Comparison of ENCODE assay signal across 13 cellular contexts in the genomic region with DNA sequence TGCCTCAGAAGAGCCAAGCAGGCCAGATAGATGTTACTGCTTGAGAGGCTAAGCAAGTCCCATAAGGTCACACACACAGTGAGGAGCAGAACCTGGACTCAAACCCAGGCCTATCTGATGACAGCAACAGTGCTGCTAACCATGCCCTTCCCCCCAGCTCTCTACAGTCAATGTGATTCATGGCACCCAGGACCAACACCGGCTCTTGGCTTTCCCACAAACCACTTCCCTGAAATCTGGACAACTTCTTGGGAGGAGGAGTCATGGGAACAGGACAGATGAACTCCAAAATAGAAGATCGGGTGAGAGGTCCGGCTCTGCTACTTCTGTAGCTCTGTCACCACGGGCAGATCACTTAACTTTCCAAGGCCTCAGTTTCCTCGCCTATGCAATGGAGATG. TPM values are rescaled to one million over a fixed set of nuclear protein-coding genes. Genes with fewer than 3 reads are reported as not detected.
DNase-seq lines count a peak whose midpoint lies in the region; ATAC-seq and TF ChIP-seq lines count a peak whose summit lies in the region.
"Had no signal": no experiment of that assay in that cellular context is flagged by ENCODE, and none has a peak within 500 bp of the region (broad histone marks: within the 10 kb centered on the region; RNA-seq: fewer than 3 reads in every experiment).

No MANE protein-coding gene starts in this region.

- TF ChIP-seq POLR2A in heart left ventricle (IDR thresholded peaks at IDR 0.05) (no peak), uterus (IDR thresholded peaks at IDR 0.05) (no peak)

- DNase-seq in Right ventricle myocardium inferior (ENCODE audit: missing footprints) (no peak), heart left ventricle (no peak), mesothelial cell of epicardium (ENCODE audit: low spot score in 2 of 2, unreplicated experiment in 2 of 2) (no peak), uterus (peak in 1 of 2 donors; percentile 31), SJCRH30 (no peak), NCI-H510A (lab: John Stamatoyannopoulos, UW) (no peak)
- DNase-seq in activated naive CD8-positive, alpha-beta T cell treated with anti-CD3 and anti-CD28 coated beads, Interleukin-2, amount 50 U/mL, for 24 hours: no peak
- DNase-seq: BE2C, NCI-H1105, NCI-H526 treated with DMSO at 0.1 percent for 48 hours had no signal

- no peaks in the 10 kb centered on the region for H3K36me3 Mint-ChIP-seq in activated naive CD8-positive, alpha-beta T cell treated with anti-CD3 and anti-CD28 coated beads, Interleukin-2, amount 50 U/mL, for 24 hours (ENCODE audit: low read depth)
- H3K36me3 Mint-ChIP-seq in mesothelial cell of epicardium: no peaks in the 10 kb centered on the region

- peaks cover 45% of the 10 kb centered on the region for H3K4me1 Mint-ChIP-seq in activated naive CD8-positive, alpha-beta T cell treated with anti-CD3 and anti-CD28 coated beads, Interleukin-2, amount 50 U/mL, for 24 hours
- H3K4me1 Mint-ChIP-seq in mesothelial cell of epicardium: peaks cover 12% of the 10 kb centered on the region

- TF ChIP-seq CTCF in heart left ventricle (IDR thresholded peaks at IDR 0.05) (no peak), mesothelial cell of epicardium (IDR thresholded peaks at IDR 0.05; ENCODE audit: unreplicated experiment) (no peak), uterus (IDR thresholded peaks at IDR 0.05) (no peak)

- H3K4me1 ChIP-seq in heart left ventricle: peaks cover 0 to 43% (median 18%) of the 10 kb centered on the region in 12 donors
- H3K4me1 ChIP-seq in uterus: peaks cover 0 to 7% of the 10 kb centered on the region in 2 donors
- H3K4me1 ChIP-seq in SJCRH30: no peaks in the 10 kb centered on the region
- H3K4me1 ChIP-seq: BE2C had no signal

- H3K27me3 ChIP-seq in heart left ventricle: peaks cover 0 to 38% (median 9%) of the 10 kb centered on the region in 9 donors
- no peaks in the 10 kb centered on the region for H3K27me3 ChIP-seq in uterus
- no peaks in the 10 kb centered on the region for H3K27me3 ChIP-seq in SJCRH30

- H3K27me3 Mint-ChIP-seq in activated naive CD8-positive, alpha-beta T cell treated with anti-CD3 and anti-CD28 coated beads, Interleukin-2, amount 50 U/mL, for 24 hours: peaks cover 35% of the 10 kb centered on the region
- peaks cover 87% of the 10 kb centered on the region for H3K27me3 Mint-ChIP-seq in mesothelial cell of epicardium (ENCODE audit: low read depth)

- H3K4me3 ChIP-seq in heart left ventricle (peak overlapping the region in 6 of 12 donors; percentile 56 to 75 (median 62)), uterus (peak overlapping the region in 1 of 2 donors; percentile 41), SJCRH30 (no peak overlapping the region)
- H3K4me3 ChIP-seq: SK-N-MC had no signal

- ATAC-seq in Right ventricle myocardium inferior: peak; percentile 29
- no peak for ATAC-seq in heart left ventricle
- ATAC-seq in activated naive CD8-positive, alpha-beta T cell treated with anti-CD3 and anti-CD28 coated beads, Interleukin-2, amount 50 U/mL, for 24 hours: no peak
- ATAC-seq in GM21529 (IDR thresholded peaks at IDR 0.05; ENCODE audit: unreplicated experiment): no peak

- intact Hi-C loops in Right ventricle myocardium inferior (cut with DNase I): loop anchor here (10.0 kb wide), 1 partner anchor 272 kb away; no protein-coding TSS in a partner anchor
- intact Hi-C loops in heart left ventricle (cut with DNase I): loop anchor here in 2 of 10 donors (10.0 kb wide), 2 partner anchors 122 to 272 kb away; no protein-coding TSS in a partner anchor
- intact Hi-C loops in uterus (cut with DNase I; ENCODE audit: low total_unique reads): no loop called here

- WGBS in heart left ventricle, 4 donors: 74 to 85% (median 84%) methylated on average over 5 of the region's 5 CpGs

- no peaks in the 10 kb centered on the region for H3K9me3 Mint-ChIP-seq in activated naive CD8-positive, alpha-beta T cell treated with anti-CD3 and anti-CD28 coated beads, Interleukin-2, amount 50 U/mL, for 24 hours
- no peaks in the 10 kb centered on the region for H3K9me3 Mint-ChIP-seq in mesothelial cell of epicardium

- H3K27ac Mint-ChIP-seq in activated naive CD8-positive, alpha-beta T cell treated with anti-CD3 and anti-CD28 coated beads, Interleukin-2, amount 50 U/mL, for 24 hours: no peak overlapping the region
- H3K27ac Mint-ChIP-seq in mesothelial cell of epicardium: no peak overlapping the region

- H3K36me3 ChIP-seq in heart left ventricle (no peaks in the 10 kb centered on the region), uterus (no peaks in the 10 kb centered on the region), SJCRH30 (no peaks in the 10 kb centered on the region)
- H3K36me3 ChIP-seq: BE2C had no signal

- H3K9me3 ChIP-seq in heart left ventricle (no peaks in the 10 kb centered on the region), uterus (no peaks in the 10 kb centered on the region), SJCRH30 (replicated peaks) (no peaks in the 10 kb centered on the region)
- H3K9me3 ChIP-seq: BE2C had no signal

- peak overlapping the region; percentile 83 for H3K4me3 Mint-ChIP-seq in activated naive CD8-positive, alpha-beta T cell treated with anti-CD3 and anti-CD28 coated beads, Interleukin-2, amount 50 U/mL, for 24 hours
- peak overlapping the region; percentile 71 for H3K4me3 Mint-ChIP-seq in mesothelial cell of epicardium

- H3K27ac ChIP-seq in heart left ventricle (peak overlapping the region in 4 of 12 donors; percentile 53 to 78 (median 58)), uterus (peak overlapping the region; percentile 24 to 52), SJCRH30 (no peak overlapping the region)
- H3K27ac ChIP-seq: SK-N-MC had no signal

RNA-seq across cellular contexts. Expression of gene PTGDR, which starts 0.7 kb away (rescaled TPM):
- total RNA-seq in Right ventricle myocardium inferior: 0.89 TPM
- 1 to 10 TPM in 5 of 9 donors, under 1 TPM in 4; 0.35 to 2.5 (median 1.3) TPM for total RNA-seq in heart left ventricle
- under 1 TPM; 0.33 to 0.88 TPM for polyA plus RNA-seq in heart left ventricle
- total RNA-seq in mesothelial cell of epicardium: 0.07 TPM in 1 of 3 replicates, not detected in the others
- total RNA-seq in uterus: 1 to 10 TPM in 2 of 4 donors, under 1 TPM in 2; 0.26 to 2.9 (median 0.87) TPM
- total RNA-seq in SJCRH30 (2014; rRNA removed; shearing (Covaris generic)): not detected in 2 replicates
- total RNA-seq: fibroblast of villous mesenchyme had no signal

RNA-seq across cellular contexts. Expression of gene PTGER2, which starts 47.3 kb away (rescaled TPM):
- 0.76 TPM for total RNA-seq in Right ventricle myocardium inferior
- total RNA-seq in heart left ventricle: 1 to 10 TPM in 3 of 9 donors, under 1 TPM in 6; 0.15 to 4.1 (median 0.72) TPM
- under 1 TPM; 0.27 to 0.60 TPM for polyA plus RNA-seq in heart left ventricle
- total RNA-seq in mesothelial cell of epicardium: 6.6 to 7.2 TPM (median 7.1 TPM) in 3 replicates
- total RNA-seq in uterus: 1 to 10 TPM; 1.5 to 7.1 (median 4.7) TPM
- 0.36 and 0.43 TPM in 2 replicates for total RNA-seq in SJCRH30 (2014; rRNA removed; shearing (Covaris generic))
